Comparison of ENCODE assay signal across 21 cellular contexts in genomic region chr5:26486631-26487030, GRCh38.
DNase-seq lines count a peak whose midpoint lies in the region; FAIRE-seq and TF ChIP-seq lines count a peak whose summit lies in the region.
"Had no signal": no experiment of that assay in that cellular context is flagged by ENCODE, and none has a peak within 500 bp of the region (broad histone marks: within the 10 kb centered on the region; RNA-seq: fewer than 3 reads in every experiment).

No MANE protein-coding gene starts in this region.

- no peaks in the 10 kb centered on the region for H3K79me1 ChIP-seq in H1 (ENCODE audit: low read depth, low read length)

- no peaks in the 10 kb centered on the region for H3K27me3 ChIP-seq in H1 (replicated peaks in 1 of 4; ENCODE audit: control insufficient read depth in 3 of 4, extremely low read depth in 1 of 4, insufficient read depth in 3 of 4, low read length in 3 of 4)
- no peaks in the 10 kb centered on the region for H3K27me3 ChIP-seq in neural progenitor cell
- H3K27me3 ChIP-seq: BLaER1 treated with 17β-estradiol and CSF1 and Interleukin-3, amounts not matched to agents 10 nM and 100 nM had no signal

- DNase-seq in HTR-8/SVneo (ENCODE audit: insufficient read length, low spot score) (no peak), H1 (ENCODE audit: low read depth in 1 of 2, low spot score in 2 of 2) (no peak), neural progenitor cell (ENCODE audit: low spot score) (no peak), retinal pigment epithelial cell (ENCODE audit: low read depth) (peak; percentile 18), NCI-H524 treated with DMSO at 0.1 percent for 48 hours (lab: John Stamatoyannopoulos, UW) (no peak), KBM-7 (no peak)
- no peak for DNase-seq in activated CD4-positive, alpha-beta T cell treated with anti-CD3 and anti-CD28 coated beads for 48 hours
- DNase-seq in stimulated activated naive CD4-positive, alpha-beta T cell treated with Interleukin-2 at 50 U/mL for 16 hours (lab: John Stamatoyannopoulos, UW), result no peak
- DNase-seq: CD8-positive, alpha-beta T cell; DMS 273 treated with DMSO at 0.1 percent for 48 hours; DMS53; DND-41; EL; HFFc6; IMR-90 had no signal

- H3K9me3 Mint-ChIP-seq in neural progenitor cell, result peaks cover 18% of the 10 kb centered on the region

- no peaks in the 10 kb centered on the region for H3K23me2 ChIP-seq in H1 (ENCODE audit: low read depth, low read length)

- H4K20me1 ChIP-seq in H1 (replicated peaks in 1 of 2; ENCODE audit: control insufficient read depth in 1 of 2, insufficient read depth in 2 of 2, low read length in 2 of 2) (no peaks in the 10 kb centered on the region), neural progenitor cell (ENCODE audit: low read depth) (no peaks in the 10 kb centered on the region)
- H4K20me1 ChIP-seq: BLaER1 treated with 17β-estradiol and CSF1 and Interleukin-3, amounts not matched to agents 10 nM and 100 nM had no signal

- CTCF ChIA-PET in H1 (lab: Charles Lee; ENCODE audit: partially characterized antibody), result interaction anchor here (1.5 kb wide), 1 partner anchor 463 kb away, joined by 3 read pairs; no protein-coding TSS in a partner anchor

- no peak overlapping the region for H3K56ac ChIP-seq in H1 (replicated peaks; ENCODE audit: insufficient read length, low read depth, low read length)

- H3K36me3 ChIP-seq in H1 (ENCODE audit: control insufficient read depth in 2 of 4, insufficient read depth in 4 of 4, low read length in 3 of 4) (no peaks in the 10 kb centered on the region), neural progenitor cell (no peaks in the 10 kb centered on the region)
- H3K36me3 ChIP-seq: BLaER1 treated with 17β-estradiol and CSF1 and Interleukin-3, amounts not matched to agents 10 nM and 100 nM had no signal

- no peak overlapping the region for H4K8ac ChIP-seq in H1 (ENCODE audit: extremely low read depth, insufficient read depth, low read length)

- FAIRE-seq in HTR-8/SVneo (lab: Jason Lieb, UNC), result peak; percentile 9
- no peak for FAIRE-seq in H1 (lab: Jason Lieb, UNC)
- FAIRE-seq: GM12878, GM19239, H54 had no signal

- H2AK5ac ChIP-seq in H1 (ENCODE audit: low read depth, low read length), result no peak overlapping the region

- H4K91ac ChIP-seq in H1 (replicated peaks; ENCODE audit: insufficient read length, low read length), result no peak overlapping the region

- H3K18ac ChIP-seq in H1 (ENCODE audit: extremely low read depth, low read length), result no peak overlapping the region

- H2BK15ac ChIP-seq in H1 (ENCODE audit: low read length), result no peak overlapping the region

- peak overlapping the region; percentile 77 for H3K27ac Mint-ChIP-seq in neural progenitor cell
- H3K27ac Mint-ChIP-seq: B cell; CD8-positive, alpha-beta T cell; HFFc6 had no signal

- POLR2A ChIA-PET in H1 (lab: Charles Lee; ENCODE audit: partially characterized antibody), result no interaction called here

- peaks cover 8% of the 10 kb centered on the region for H3K4me1 Mint-ChIP-seq in neural progenitor cell
- H3K4me1 Mint-ChIP-seq: B cell had no signal

- 97% methylated on average over 3 of the region's 3 CpGs; no CpG with 5 or more reads in 1 of the 2 experiments for WGBS in H1 (ENCODE audit: extremely low coverage in 1 of 2, insufficient coverage in 1 of 2, insufficient read length in 1 of 2, insufficient replicate concordance in 2 of 2, low coverage in 1 of 2, low lambda C conversion rate in 2 of 2, missing lambda C conversion rate in 1 of 2), 2 experiments

- no peak overlapping the region for H2BK20ac ChIP-seq in H1 (ENCODE audit: low read length)

- no peak overlapping the region for H2BK120ac ChIP-seq in H1 (replicated peaks; ENCODE audit: low read depth, low read length)

- H2BK12ac ChIP-seq in H1 (ENCODE audit: low read depth, low read length), result no peak overlapping the region

- H3K4me2 ChIP-seq in H1 (ENCODE audit: insufficient read depth in 1 of 2, low read depth in 2 of 2, low read length in 2 of 2) (no peak overlapping the region), neural progenitor cell (no peak overlapping the region)
- H3K4me2 ChIP-seq: BLaER1 treated with 17β-estradiol and CSF1 and Interleukin-3, amounts not matched to agents 10 nM and 100 nM had no signal

- peaks cover 0 to 7% of the 10 kb centered on the region in 2 experiments; a peak in 2 of 4 replicates for H3K9me3 ChIP-seq in H1 (ENCODE audit: insufficient read depth in 2 of 2, low read depth in 1 of 2, low read length in 1 of 2)
- no peaks in the 10 kb centered on the region for H3K9me3 ChIP-seq in neural progenitor cell (ENCODE audit: low read depth)

- TF ChIP-seq RAD21 in H1 (IDR thresholded peaks at IDR 0.05 in 1 of 2, conservative IDR thresholded peaks at IDR 0.05 in 1 of 2; ENCODE audit: low read depth in 2 of 2, low read length in 2 of 2), result no peak

- peaks cover 3% of the 10 kb centered on the region for H3K27me3 Mint-ChIP-seq in neural progenitor cell (ENCODE audit: insufficient read depth, low read depth)
- H3K27me3 Mint-ChIP-seq: B cell had no signal

- TF ChIP-seq CTCF in H1 (IDR thresholded peaks at IDR 0.05; ENCODE audit: control extremely low read depth in 1 of 3, insufficient read depth in 1 of 3, low read depth in 1 of 3, low read length in 3 of 3) (no peak), neural progenitor cell (IDR thresholded peaks at IDR 0.05) (no peak), retinal pigment epithelial cell (conservative IDR thresholded peaks at IDR 0.05; ENCODE audit: low read depth, low read length) (no peak)

- no peak overlapping the region for H3K4me3 Mint-ChIP-seq in neural progenitor cell
- H3K4me3 Mint-ChIP-seq: B cell; CD8-positive, alpha-beta T cell; HFFc6 had no signal

- H2BK5ac ChIP-seq in H1 (ENCODE audit: low read depth, low read length), result no peak overlapping the region

- H3K27ac ChIP-seq in H1 (ENCODE audit: low read depth, low read length) (no peak overlapping the region), neural progenitor cell (no peak overlapping the region)
- H3K27ac ChIP-seq: BLaER1 treated with 17β-estradiol and CSF1 and Interleukin-3, amounts not matched to agents 10 nM and 100 nM; HL-60 had no signal

- no peak overlapping the region for H4K5ac ChIP-seq in H1 (ENCODE audit: insufficient read length, low read depth, low read length)

- H2AFZ ChIP-seq in H1 (ENCODE audit: low read length) (0 out of 2 replicates have a peak overlapping the region, but pooled peaks have one; percentile 47), neural progenitor cell (replicated peaks) (no peak overlapping the region)

- H3K23ac ChIP-seq in H1 (ENCODE audit: insufficient read length), result no peak overlapping the region

- H3K9ac ChIP-seq in H1 (replicated peaks in 1 of 4; ENCODE audit: extremely low read depth in 1 of 4, low read depth in 3 of 4, low read length in 3 of 4) (no peak overlapping the region), neural progenitor cell (no peak overlapping the region)
- H3K9ac ChIP-seq: BLaER1 treated with 17β-estradiol and CSF1 and Interleukin-3, amounts not matched to agents 10 nM and 100 nM had no signal

- no peak for TF ChIP-seq EP300 in H1 (IDR thresholded peaks at IDR 0.05; ENCODE audit: borderline replicate concordance in 1 of 2, low read depth in 2 of 2, low read length in 2 of 2)

- in situ Hi-C loops in KBM-7 (cut with MboI; ENCODE audit: low pct_unique_long_range_greater_than_20kb, low sequenced_read_pairs), result no loop called here

- no peak for TF ChIP-seq POLR2A in H1 (IDR thresholded peaks at IDR 0.05; ENCODE audit: control extremely low read depth in 1 of 2, low read depth in 2 of 2, low read length in 2 of 2)

- no peaks in the 10 kb centered on the region for H3K36me3 Mint-ChIP-seq in neural progenitor cell
- H3K36me3 Mint-ChIP-seq: CD8-positive, alpha-beta T cell had no signal

- H3K79me2 ChIP-seq in H1 (ENCODE audit: control insufficient read depth in 1 of 2, insufficient read depth in 2 of 2, low read length in 2 of 2) (no peaks in the 10 kb centered on the region), neural progenitor cell (ENCODE audit: low read depth) (no peaks in the 10 kb centered on the region)

- no peak overlapping the region for H3K4ac ChIP-seq in H1 (replicated peaks; ENCODE audit: insufficient read length, low read depth, low read length)

- H3K4me1 ChIP-seq in H1 (replicated peaks in 1 of 4; ENCODE audit: control insufficient read depth in 3 of 4, insufficient read depth in 4 of 4, low read length in 3 of 4) (peaks cover 0 to 5% (median 0%) of the 10 kb centered on the region in 4 experiments; a peak in 1 of 7 replicates), neural progenitor cell (no peaks in the 10 kb centered on the region)
- H3K4me1 ChIP-seq: BLaER1 treated with 17β-estradiol and CSF1 and Interleukin-3, amounts not matched to agents 10 nM and 100 nM had no signal

- H3K14ac ChIP-seq in H1 (ENCODE audit: insufficient read length), result no peak overlapping the region

- no peaks in the 10 kb centered on the region for H3F3A ChIP-seq in neural progenitor cell (ENCODE audit: low read depth)

- H3K4me3 ChIP-seq in H1 (ENCODE audit: extremely low read depth in 1 of 4, insufficient read depth in 2 of 4, low read depth in 3 of 4, low read length in 4 of 4) (no peak overlapping the region), neural progenitor cell (no peak overlapping the region), retinal pigment epithelial cell (ENCODE audit: low read length) (no peak overlapping the region)
- H3K4me3 ChIP-seq: BLaER1 treated with 17β-estradiol and CSF1 and Interleukin-3, amounts not matched to agents 10 nM and 100 nM; GM12878 had no signal

TF ChIP-seq in H1, 55 proteins besides CTCF, POLR2A, EP300 and RAD21:
- TF ChIP-seq TEAD4 (IDR thresholded peaks at IDR 0.05; ENCODE audit: low read depth, low read length) (peak; percentile 28; the same call in 1 of the 2 replicates), NANOG (IDR thresholded peaks at IDR 0.05; ENCODE audit: insufficient read depth, low read depth, low read length, poor library complexity, severe bottlenecking) (no peak)
